Comparison of ENCODE assay signal across 1 cellular context in genomic region chr9:124415102-124415851, GRCh38.
TF ChIP-seq lines count a peak whose summit lies in the region.

Gene PSMB7 (minus strand): TSS chr9:124415442. CDS start chr9:124415425, 17 bp downstream.

TF ChIP-seq in GM12878, 131 proteins besides CTCF, POLR2A, EP300 and RAD21 (continued from another document and continues in another):
- TF ChIP-seq NFXL1 (IDR thresholded peaks at IDR 0.05; ENCODE audit: borderline replicate concordance) (no peak), WRNIP1 (IDR thresholded peaks at IDR 0.05; ENCODE audit: borderline replicate concordance, low read depth, low read length) (no peak), ZNF622 (IDR thresholded peaks at IDR 0.05) (no peak), RBBP5 (conservative IDR thresholded peaks at IDR 0.05) (no peak), SUZ12 (IDR thresholded peaks at IDR 0.05; ENCODE audit: unreplicated experiment) (no peak), SMARCA5 (IDR thresholded peaks at IDR 0.05) (peak; percentile 80), CEBPB (IDR thresholded peaks at IDR 0.05; ENCODE audit: borderline replicate concordance in 1 of 2, low read depth in 2 of 2, low read length in 2 of 2) (no peak), FOXM1 (IDR thresholded peaks at IDR 0.05; ENCODE audit: low read depth, low read length) (peak; percentile 77), YBX1 (IDR thresholded peaks at IDR 0.05) (no peak), RELA (IDR thresholded peaks at IDR 0.05; ENCODE audit: borderline replicate concordance, partially characterized antibody) (peak; percentile 74), MLLT1 (IDR thresholded peaks at IDR 0.05) (peak; percentile 53; the same call in 1 of the 2 replicates), ETV6 (conservative IDR thresholded peaks at IDR 0.05 in 1 of 2, IDR thresholded peaks at IDR 0.05 in 1 of 2; ENCODE audit: borderline replicate concordance in 1 of 2, low read depth in 1 of 2) (no peak), STAT3 (IDR thresholded peaks at IDR 0.05; ENCODE audit: low read depth, low read length) (0 out of 2 replicates have a peak, but pooled peaks have one; percentile 60), NBN (IDR thresholded peaks at IDR 0.05) (peak; percentile 90), CBFB (IDR thresholded peaks at IDR 0.05; ENCODE audit: low read depth) (peak; percentile 64; the same call in 1 of the 2 replicates), SMAD1 (IDR thresholded peaks at IDR 0.05; ENCODE audit: low read depth, partially characterized antibody) (peak; percentile 49), IRF5 (IDR thresholded peaks at IDR 0.05; ENCODE audit: borderline replicate concordance) (no peak), GABPA (IDR thresholded peaks at IDR 0.05; ENCODE audit: low read depth) (peak; percentile 99), CHD4 (IDR thresholded peaks at IDR 0.05) (no peak), RELB (IDR thresholded peaks at IDR 0.05; ENCODE audit: low read depth) (peak; percentile 100), ZBTB11 (CRISPR knock-in tag; IDR thresholded peaks at IDR 0.05) (no peak), USF2 (IDR thresholded peaks at IDR 0.05; ENCODE audit: borderline replicate concordance, low read depth, low read length) (no peak), LARP7 (IDR thresholded peaks at IDR 0.05) (no peak; the same call in 1 of the 2 replicates), IRF4 (IDR thresholded peaks at IDR 0.05; ENCODE audit: low read depth, low read length) (peak; percentile 84), PAX8 (IDR thresholded peaks at IDR 0.05) (no peak), EED (IDR thresholded peaks at IDR 0.05; ENCODE audit: low read depth) (no peak), ZBTB4 (CRISPR knock-in tag; IDR thresholded peaks at IDR 0.05) (no peak), FOS (IDR thresholded peaks at IDR 0.05; ENCODE audit: borderline replicate concordance, extremely low read depth, insufficient read length) (no peak), BHLHE40 (IDR thresholded peaks at IDR 0.05; ENCODE audit: borderline replicate concordance in 1 of 2, low read depth in 2 of 2, low read length in 1 of 2) (peak; percentile 11 to 36; a peak in 1 of 4 replicates), PKNOX1 (IDR thresholded peaks at IDR 0.05) (peak; percentile 71), REST (IDR thresholded peaks at IDR 0.05; ENCODE audit: low read depth, low read length) (peak; percentile 72), YY1 (IDR thresholded peaks at IDR 0.05; ENCODE audit: low read depth, low read length) (peak; percentile 99), HCFC1 (IDR thresholded peaks at IDR 0.05; ENCODE audit: low read length) (peak; percentile 78), CREB1 (IDR thresholded peaks at IDR 0.05; ENCODE audit: low read depth) (peak; percentile 81), EGR1 (IDR thresholded peaks at IDR 0.05; ENCODE audit: borderline replicate concordance in 1 of 2, low read depth in 2 of 2, low read length in 2 of 2) (peak; percentile 6 to 68; a peak in 2 of 3 replicates), ATF3 (IDR thresholded peaks at IDR 0.05; ENCODE audit: borderline replicate concordance, extremely low read depth, low read depth, low read length) (no peak), USF1 (IDR thresholded peaks at IDR 0.05; ENCODE audit: borderline replicate concordance, extremely low read length, insufficient read depth, low read depth, low read length) (no peak), KLF5 (IDR thresholded peaks at IDR 0.05; ENCODE audit: partially characterized antibody) (peak; percentile 57), IRF3 (IDR thresholded peaks at IDR 0.05) (no peak), BCL11A (IDR thresholded peaks at IDR 0.05; ENCODE audit: low read depth, low read length) (no peak)
